Comparison of ENCODE assay signal across 9 cellular contexts in the genomic region with DNA sequence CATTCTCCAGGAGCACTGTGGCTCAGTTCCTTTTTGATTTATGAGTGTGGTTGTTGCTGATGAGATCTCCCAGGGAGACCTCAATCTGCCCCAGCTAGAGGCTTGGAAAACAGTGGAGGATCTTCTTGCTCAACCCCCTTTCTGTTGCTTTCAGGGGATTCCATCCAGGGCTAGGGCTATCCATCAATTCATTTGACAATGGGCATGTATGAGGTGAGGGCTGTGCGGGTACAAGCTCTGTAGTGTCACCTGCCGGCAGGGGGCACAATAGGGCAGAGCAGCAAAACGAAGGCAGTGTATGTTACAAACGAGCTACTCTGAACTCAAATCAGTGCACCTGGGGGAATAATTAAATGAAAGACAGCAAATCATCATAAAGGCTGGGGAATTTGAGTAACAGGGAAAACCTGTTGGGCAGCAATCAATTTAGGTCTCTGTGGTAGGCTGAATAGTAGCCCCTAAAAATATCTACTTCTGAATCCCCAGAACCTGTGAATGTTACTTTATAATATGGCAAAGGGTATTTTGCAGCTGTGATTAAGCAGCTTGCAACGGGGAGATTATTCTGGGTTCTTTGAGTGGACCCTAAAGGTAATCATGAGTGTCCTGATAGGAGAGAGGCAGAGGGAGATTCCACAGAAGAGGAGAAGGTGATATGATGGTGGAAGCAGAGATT.
DNase-seq lines count a peak whose midpoint lies in the region; ATAC-seq, FAIRE-seq and TF ChIP-seq lines count a peak whose summit lies in the region.
"Had no signal": no experiment of that assay in that cellular context is flagged by ENCODE, and none has a peak within 500 bp of the region (broad histone marks: within the 10 kb centered on the region; RNA-seq: fewer than 3 reads in every experiment).

No MANE protein-coding gene starts in this region.

- no peak for TF ChIP-seq POLR2A in ovary (IDR thresholded peaks at IDR 0.05)

- no peak for TF ChIP-seq EP300 in ovary (IDR thresholded peaks at IDR 0.05)

- ATAC-seq in thoracic aorta (ENCODE audit: insufficient number of reproducible peaks, low FRiP score, low read depth): no peak

- peak; percentile 93 for TF ChIP-seq CTCF in GM12873 (IDR thresholded peaks at IDR 0.05; ENCODE audit: insufficient read depth, low read depth, low read length, missing control alignments)
- peak; percentile 88 for TF ChIP-seq CTCF in fibroblast of pulmonary artery (IDR thresholded peaks at IDR 0.05; ENCODE audit: low read length, missing control alignments)
- TF ChIP-seq CTCF in ovary (IDR thresholded peaks at IDR 0.05): peak in 2 of 3 donors; percentile 29 to 34
- TF ChIP-seq CTCF in thoracic aorta (IDR thresholded peaks at IDR 0.05): peak; percentile 79

- H3K4me3 ChIP-seq in fibroblast of pulmonary artery (replicated peaks; ENCODE audit: low read depth, low read length): no peak overlapping the region
- H3K4me3 ChIP-seq in ovary: no peak overlapping the region
- H3K4me3 ChIP-seq in thoracic aorta: no peak overlapping the region

- H3K27me3 ChIP-seq in ovary: no peaks in the 10 kb centered on the region
- no peaks in the 10 kb centered on the region for H3K27me3 ChIP-seq in thoracic aorta (replicated peaks; ENCODE audit: insufficient read depth)

- H3K9me3 ChIP-seq in ovary (no peaks in the 10 kb centered on the region), thoracic aorta (no peaks in the 10 kb centered on the region)

- H3K27ac ChIP-seq in ovary (no peak overlapping the region), thoracic aorta (no peak overlapping the region)
- H3K27ac ChIP-seq: epithelial cell of prostate had no signal

- H3K4me1 ChIP-seq in ovary (ENCODE audit: insufficient read depth): no peaks in the 10 kb centered on the region
- H3K4me1 ChIP-seq in thoracic aorta (ENCODE audit: control insufficient read depth in 1 of 2, low read depth in 2 of 2): no peaks in the 10 kb centered on the region

- DNase-seq in HTR-8/SVneo (ENCODE audit: insufficient read length, low spot score): peak; percentile 51
- DNase-seq in OCI-M1 (lab: John Stamatoyannopoulos, UW): peak; percentile 62
- DNase-seq in activated T-cell treated with anti-CD3 and anti-CD28 coated beads for 48 hours (ENCODE audit: low read depth): peak; percentile 60
- peak; percentile 61 for DNase-seq in fibroblast of pulmonary artery (ENCODE audit: low read depth)
- peak; percentile 30 to 74 (median 52) for DNase-seq in ovary
- DNase-seq in thoracic aorta (ENCODE audit: low spot score): no peak
- no peak for DNase-seq in cerebellar nuclear complex (lab: John Stamatoyannopoulos, UW)

- H3K36me3 ChIP-seq in ovary (no peaks in the 10 kb centered on the region), thoracic aorta (no peaks in the 10 kb centered on the region)

- WGBS in ovary, 3 donors: 27 to 37% (median 33%) methylated on average over 5 of the region's 5 CpGs

- intact Hi-C loops in ovary (cut with DNase I): loop anchor here in 1 of 4 donors (10.0 kb wide), 1 partner anchor 233 kb away; no protein-coding TSS in a partner anchor

- peak; percentile 31 for FAIRE-seq in HTR-8/SVneo (lab: Jason Lieb, UNC)

Comparison
In these comparisons a context has a peak if more than half of its experiments do, and no peak if none do; other contexts are left out.
1. CTCF ChIP-seq: peak in every context shown above with its lines; median percentile 93 in GM12873; 88 in fibroblast of pulmonary artery; 79 in thoracic aorta; 32 in ovary.
2. DNase-seq: peak in HTR-8/SVneo (single experiment), OCI-M1 (single experiment), activated T-cell treated with anti-CD3 and anti-CD28 coated beads for 48 hours (single experiment), fibroblast of pulmonary artery (single experiment) and ovary (5 of 5); none in thoracic aorta (single experiment) and cerebellar nuclear complex (0 of 2).